ENCODE assay signal across 8 cellular contexts in the genomic region with DNA sequence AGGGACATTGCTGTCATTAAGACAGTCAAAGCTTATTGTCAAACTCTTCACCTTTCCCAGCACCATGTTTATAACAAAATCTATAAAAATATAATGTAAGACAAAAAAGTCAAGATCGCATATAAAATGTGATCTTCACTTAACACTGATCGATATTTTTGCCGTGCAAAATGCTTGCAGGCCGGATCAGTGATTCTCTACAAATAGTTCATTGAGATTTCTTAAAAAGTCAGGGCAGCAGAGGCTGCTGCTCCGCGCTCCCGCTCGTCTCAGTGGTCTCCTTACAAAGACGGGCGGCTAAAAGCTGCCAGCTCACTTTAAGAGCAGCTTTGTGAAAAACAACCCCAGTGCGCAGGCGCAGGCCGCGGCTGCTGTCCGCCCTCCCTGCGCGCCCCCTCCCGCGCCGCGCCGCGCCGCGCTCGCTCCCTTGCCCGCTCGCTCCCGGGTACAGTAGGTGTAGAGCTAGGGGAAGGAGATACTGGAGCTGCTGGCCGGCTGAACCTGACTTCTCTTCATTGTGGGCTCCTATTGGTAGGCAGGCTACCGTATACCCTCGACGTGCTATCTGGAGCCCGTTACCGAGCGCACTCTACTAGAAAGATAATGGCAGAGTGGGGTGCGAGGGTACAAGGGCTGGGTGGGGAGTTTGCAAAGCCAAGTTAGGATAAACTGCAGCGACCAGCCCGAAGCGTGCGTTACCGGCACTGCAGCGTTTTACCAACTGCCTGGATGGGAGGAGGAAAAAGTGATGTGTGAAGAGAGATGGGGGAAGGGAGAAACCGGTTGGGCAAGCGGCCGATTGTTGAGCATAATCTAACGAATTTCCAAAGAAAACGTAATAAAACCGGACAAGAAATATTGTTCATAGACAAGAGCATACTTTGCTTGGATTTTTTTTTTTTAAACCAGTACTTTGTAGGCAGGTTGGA. TPM values are rescaled to one million over a fixed set of nuclear protein-coding genes. Genes with fewer than 3 reads are reported as not detected.
A peak's percentile ranks its signal among the peaks of the same experiment; 100 is the strongest.
DNase-seq lines count a peak whose midpoint lies in the region; ATAC-seq and TF ChIP-seq lines count a peak whose summit lies in the region.

A gene with protein sequence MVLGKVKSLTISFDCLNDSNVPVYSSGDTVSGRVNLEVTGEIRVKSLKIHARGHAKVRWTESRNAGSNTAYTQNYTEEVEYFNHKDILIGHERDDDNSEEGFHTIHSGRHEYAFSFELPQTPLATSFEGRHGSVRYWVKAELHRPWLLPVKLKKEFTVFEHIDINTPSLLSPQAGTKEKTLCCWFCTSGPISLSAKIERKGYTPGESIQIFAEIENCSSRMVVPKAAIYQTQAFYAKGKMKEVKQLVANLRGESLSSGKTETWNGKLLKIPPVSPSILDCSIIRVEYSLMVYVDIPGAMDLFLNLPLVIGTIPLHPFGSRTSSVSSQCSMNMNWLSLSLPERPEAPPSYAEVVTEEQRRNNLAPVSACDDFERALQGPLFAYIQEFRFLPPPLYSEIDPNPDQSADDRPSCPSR (minus strand): TSS at position 291 of the 929 bp plus-strand sequence. CDS start 225 bp downstream, at position 66.

- no peaks in the 10 kb centered on the region for H3K27me3 Mint-ChIP-seq in CD14-positive monocyte (ENCODE audit: low read depth in 3 of 3)

- H3K36me3 Mint-ChIP-seq in CD14-positive monocyte, result peaks cover under 1 to 6% of the 10 kb centered on the region in 2 donors

- DNase-seq in CD14-positive monocyte (ENCODE audit: low spot score) (peak; percentile 95), NCI-H82 (lab: John Stamatoyannopoulos, UW) (peak; percentile 97), dermis blood vessel endothelial cell (peak; percentile 97)
- DNase-seq in activated CD4-positive, alpha-beta T cell treated with anti-CD3 and anti-CD28 coated beads, Interleukin-2, amount 50 U/mL, for 48 hours, result peak; percentile 94 to 95
- DNase-seq in stimulated activated CD4-positive, alpha-beta T cell treated with anti-CD3 and anti-CD28 coated beads, Interleukin-4, amount 100 ng/mL, for 1 hour, result peak; percentile 96

- peaks cover 15% of the 10 kb centered on the region for H3K4me1 Mint-ChIP-seq in CD14-positive monocyte

- no peaks in the 10 kb centered on the region for H3K9me3 ChIP-seq in liver (ENCODE audit: control insufficient read depth in 4 of 4, low read length in 3 of 4)

- peak in 1 of 2 donors; percentile 17 for TF ChIP-seq RAD21 in liver (IDR thresholded peaks at IDR 0.05)

- WGBS in liver, result 2% methylated on average over 49 of the region's 49 CpGs

- intact Hi-C loops in CD14-positive monocyte (cut with micrococcal nuclease), result loop anchor here (5.0 to 10.0 kb wide), 5 partner anchors 71 to 281 kb away; no protein-coding TSS in a partner anchor

- peak within 1 kb of the TSS; percentile 97 to 98 for H3K4me3 Mint-ChIP-seq in CD14-positive monocyte

- peak within 1 kb of the TSS; percentile 72 to 97 (median 80) for H3K4me3 ChIP-seq in liver (ENCODE audit: low read depth in 1 of 3, low read length in 3 of 3)

- H3K27me3 ChIP-seq in liver (ENCODE audit: control insufficient read depth in 4 of 4, insufficient read depth in 4 of 4, low read length in 3 of 4), result no peaks in the 10 kb centered on the region

- ATAC-seq in GM19395 (IDR thresholded peaks at IDR 0.05; ENCODE audit: unreplicated experiment) (peak; percentile 57), HG03558 (IDR thresholded peaks at IDR 0.05; ENCODE audit: extremely low read depth, unreplicated experiment) (peak; percentile 38)

- H3K36me3 ChIP-seq in liver (ENCODE audit: control insufficient read depth in 4 of 4, insufficient read depth in 3 of 4, low read depth in 1 of 4, low read length in 3 of 4), result peaks cover 0 to under 1% (median 0%) of the 10 kb centered on the region in 4 donors

- TF ChIP-seq CTCF in CD14-positive monocyte (IDR thresholded peaks at IDR 0.05) (no peak), liver (IDR thresholded peaks at IDR 0.05; ENCODE audit: low read depth, low read length, missing input control) (no peak)

- H3K9ac ChIP-seq in liver (ENCODE audit: low read depth in 1 of 2, low read length in 2 of 2), result peak within 1 kb of the TSS; percentile 100

- peaks cover 0 to 1% (median 0%) of the 10 kb centered on the region in 7 donors for H3K9me3 Mint-ChIP-seq in CD14-positive monocyte

- peak within 1 kb of the TSS; percentile 99 to 100 for H3K27ac ChIP-seq in liver (ENCODE audit: low read depth in 1 of 2, low read length in 2 of 2)

- H3K4me1 ChIP-seq in liver (ENCODE audit: control insufficient read depth in 4 of 4, insufficient read depth in 4 of 4, low read length in 3 of 4), result peaks cover 0 to 11% (median 4%) of the 10 kb centered on the region in 4 donors

- peak within 1 kb of the TSS; percentile 88 to 99 (median 97) for H3K27ac Mint-ChIP-seq in CD14-positive monocyte

TF ChIP-seq in liver, 16 proteins besides CTCF, POLR2A, EP300 and RAD21:
- TF ChIP-seq HNF4A (conservative IDR thresholded peaks at IDR 0.05) (peak in 1 of 2 donors; percentile 14), FOXA2 (IDR thresholded peaks at IDR 0.05) (no peak), YY1 (IDR thresholded peaks at IDR 0.05) (no peak), JUND (IDR thresholded peaks at IDR 0.05) (peak in 1 of 2 donors; percentile 28), RXRA (IDR thresholded peaks at IDR 0.05) (peak; percentile 28 to 46), EGR1 (IDR thresholded peaks at IDR 0.05; ENCODE audit: low read depth in 2 of 2) (peak in 1 of 2 donors; percentile 50), FOXA1 (IDR thresholded peaks at IDR 0.05) (no peak), NR2F2 (IDR thresholded peaks at IDR 0.05) (no peak), GABPA (IDR thresholded peaks at IDR 0.05 in 1 of 2, conservative IDR thresholded peaks at IDR 0.05 in 1 of 2) (no peak), SP1 (IDR thresholded peaks at IDR 0.05) (no peak), TAF1 (conservative IDR thresholded peaks at IDR 0.05) (peak; percentile 100), HNF4G (IDR thresholded peaks at IDR 0.05) (no peak)
- TF ChIP-seq, protein P1, sequence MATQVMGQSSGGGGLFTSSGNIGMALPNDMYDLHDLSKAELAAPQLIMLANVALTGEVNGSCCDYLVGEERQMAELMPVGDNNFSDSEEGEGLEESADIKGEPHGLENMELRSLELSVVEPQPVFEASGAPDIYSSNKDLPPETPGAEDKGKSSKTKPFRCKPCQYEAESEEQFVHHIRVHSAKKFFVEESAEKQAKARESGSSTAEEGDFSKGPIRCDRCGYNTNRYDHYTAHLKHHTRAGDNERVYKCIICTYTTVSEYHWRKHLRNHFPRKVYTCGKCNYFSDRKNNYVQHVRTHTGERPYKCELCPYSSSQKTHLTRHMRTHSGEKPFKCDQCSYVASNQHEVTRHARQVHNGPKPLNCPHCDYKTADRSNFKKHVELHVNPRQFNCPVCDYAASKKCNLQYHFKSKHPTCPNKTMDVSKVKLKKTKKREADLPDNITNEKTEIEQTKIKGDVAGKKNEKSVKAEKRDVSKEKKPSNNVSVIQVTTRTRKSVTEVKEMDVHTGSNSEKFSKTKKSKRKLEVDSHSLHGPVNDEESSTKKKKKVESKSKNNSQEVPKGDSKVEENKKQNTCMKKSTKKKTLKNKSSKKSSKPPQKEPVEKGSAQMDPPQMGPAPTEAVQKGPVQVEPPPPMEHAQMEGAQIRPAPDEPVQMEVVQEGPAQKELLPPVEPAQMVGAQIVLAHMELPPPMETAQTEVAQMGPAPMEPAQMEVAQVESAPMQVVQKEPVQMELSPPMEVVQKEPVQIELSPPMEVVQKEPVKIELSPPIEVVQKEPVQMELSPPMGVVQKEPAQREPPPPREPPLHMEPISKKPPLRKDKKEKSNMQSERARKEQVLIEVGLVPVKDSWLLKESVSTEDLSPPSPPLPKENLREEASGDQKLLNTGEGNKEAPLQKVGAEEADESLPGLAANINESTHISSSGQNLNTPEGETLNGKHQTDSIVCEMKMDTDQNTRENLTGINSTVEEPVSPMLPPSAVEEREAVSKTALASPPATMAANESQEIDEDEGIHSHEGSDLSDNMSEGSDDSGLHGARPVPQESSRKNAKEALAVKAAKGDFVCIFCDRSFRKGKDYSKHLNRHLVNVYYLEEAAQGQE (IDR thresholded peaks at IDR 0.05), result peak; percentile 95
- TF ChIP-seq, protein P2, sequence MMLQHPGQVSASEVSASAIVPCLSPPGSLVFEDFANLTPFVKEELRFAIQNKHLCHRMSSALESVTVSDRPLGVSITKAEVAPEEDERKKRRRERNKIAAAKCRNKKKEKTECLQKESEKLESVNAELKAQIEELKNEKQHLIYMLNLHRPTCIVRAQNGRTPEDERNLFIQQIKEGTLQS (IDR thresholded peaks at IDR 0.05), result peak; percentile 1
- TF ChIP-seq, protein P3, sequence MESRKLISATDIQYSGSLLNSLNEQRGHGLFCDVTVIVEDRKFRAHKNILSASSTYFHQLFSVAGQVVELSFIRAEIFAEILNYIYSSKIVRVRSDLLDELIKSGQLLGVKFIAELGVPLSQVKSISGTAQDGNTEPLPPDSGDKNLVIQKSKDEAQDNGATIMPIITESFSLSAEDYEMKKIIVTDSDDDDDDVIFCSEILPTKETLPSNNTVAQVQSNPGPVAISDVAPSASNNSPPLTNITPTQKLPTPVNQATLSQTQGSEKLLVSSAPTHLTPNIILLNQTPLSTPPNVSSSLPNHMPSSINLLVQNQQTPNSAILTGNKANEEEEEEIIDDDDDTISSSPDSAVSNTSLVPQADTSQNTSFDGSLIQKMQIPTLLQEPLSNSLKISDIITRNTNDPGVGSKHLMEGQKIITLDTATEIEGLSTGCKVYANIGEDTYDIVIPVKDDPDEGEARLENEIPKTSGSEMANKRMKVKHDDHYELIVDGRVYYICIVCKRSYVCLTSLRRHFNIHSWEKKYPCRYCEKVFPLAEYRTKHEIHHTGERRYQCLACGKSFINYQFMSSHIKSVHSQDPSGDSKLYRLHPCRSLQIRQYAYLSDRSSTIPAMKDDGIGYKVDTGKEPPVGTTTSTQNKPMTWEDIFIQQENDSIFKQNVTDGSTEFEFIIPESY (IDR thresholded peaks at IDR 0.05), result no peak
- TF ChIP-seq, protein P4, sequence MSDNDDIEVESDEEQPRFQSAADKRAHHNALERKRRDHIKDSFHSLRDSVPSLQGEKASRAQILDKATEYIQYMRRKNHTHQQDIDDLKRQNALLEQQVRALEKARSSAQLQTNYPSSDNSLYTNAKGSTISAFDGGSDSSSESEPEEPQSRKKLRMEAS (IDR thresholded peaks at IDR 0.05), result no peak

RNA-seq across cellular contexts. Expression of the gene that starts here (rescaled TPM):
- polyA plus RNA-seq in CD14-positive monocyte, result 10 to 100 TPM; 43.3 to 64.6 TPM
- total RNA-seq in dermis blood vessel endothelial cell, result 81.0 and 94.4 TPM in 2 replicates
- 10 to 100 TPM; 33.3 to 34.7 TPM for total RNA-seq in liver
- 10 to 100 TPM in 1 of 2 donors, 1 to 10 TPM in 1; 8.8 to 70.4 TPM for polyA plus RNA-seq in liver

Comparison
In these comparisons a context has a peak if more than half of its experiments do, and no peak if none do; other contexts are left out.
1. Peak in every context shown above with its lines: DNase-seq, ATAC-seq, H3K4me3 ChIP-seq and H3K27ac ChIP-seq.